8 cellular contexts compared by ENCODE assay signal in genomic region chr3:25783661-25784512, GRCh38. TPM values are rescaled to one million over a fixed set of nuclear protein-coding genes. Genes with fewer than 3 reads are reported as not detected.
DNase-seq lines count a peak whose midpoint lies in the region; TF ChIP-seq lines count a peak whose summit lies in the region.

No MANE protein-coding gene starts in this region.

- peaks cover 0 to 3% of the 10 kb centered on the region in 2 donors for H3K4me1 ChIP-seq in neuronal stem cell (ENCODE audit: control insufficient read depth in 2 of 2, insufficient read depth in 1 of 2, low read depth in 1 of 2, low read length in 2 of 2)

- DNase-seq in stimulated activated CD4-positive, alpha-beta T cell treated with anti-CD3 and anti-CD28 coated beads, TNF-alpha, amount 100 ng/mL, for 48 hours (ENCODE audit: low read depth in 3 of 3): peak in 2 of 3 donors; percentile 10 to 35
- no peak for DNase-seq in stimulated activated CD4-positive, alpha-beta T cell treated with anti-CD3 and anti-CD28 coated beads, Interleukin-2, amount 100 ng/mL, for 24 hours
- peak; percentile 7 for DNase-seq in HFFc6
- peak; percentile 91 for DNase-seq in MV-4-11 (lab: John Stamatoyannopoulos, UW)
- peak; percentile 29 to 53 for DNase-seq in foreskin fibroblast
- DNase-seq in neuronal stem cell (ENCODE audit: low spot score): peak; percentile 63
- no peak for DNase-seq in islet precursor cell

- H3K36me3 ChIP-seq in neuronal stem cell (replicated peaks in 1 of 2; ENCODE audit: control insufficient read depth in 2 of 2, insufficient read depth in 2 of 2, low read length in 2 of 2): no peaks in the 10 kb centered on the region

- no peak overlapping the region for H4K91ac ChIP-seq in neuronal stem cell (ENCODE audit: low read depth, low read length, poor library complexity)

- no peaks in the 10 kb centered on the region for H3K27me3 ChIP-seq in neuronal stem cell (ENCODE audit: control insufficient read depth in 3 of 3, insufficient read depth in 3 of 3, low read depth in 1 of 3, low read length in 3 of 3)

- no peaks in the 10 kb centered on the region for H3K36me3 Mint-ChIP-seq in HFFc6 (ENCODE audit: low read depth)

- H3K4me2 ChIP-seq in neuronal stem cell (ENCODE audit: insufficient read depth, low read length, poor library complexity, severe bottlenecking): peak overlapping the region; percentile 48

- H2BK12ac ChIP-seq in neuronal stem cell (ENCODE audit: low read length): peak overlapping the region; percentile 92

- peak overlapping the region; percentile 96 for H2AFZ ChIP-seq in neuronal stem cell (ENCODE audit: low read length)

- no peaks in the 10 kb centered on the region for H3K27me3 Mint-ChIP-seq in HFFc6 (ENCODE audit: insufficient read depth)

- peak overlapping the region; percentile 74 for H3K27ac Mint-ChIP-seq in HFFc6

- no peak overlapping the region for H3K14ac ChIP-seq in neuronal stem cell (ENCODE audit: low read length)

- no peak overlapping the region for H3K4ac ChIP-seq in neuronal stem cell (ENCODE audit: low read length)

- no peaks in the 10 kb centered on the region for H3K79me1 ChIP-seq in neuronal stem cell (ENCODE audit: low read depth, low read length)

- H3K18ac ChIP-seq in neuronal stem cell (ENCODE audit: low read length): peak overlapping the region; percentile 100

- H3K23ac ChIP-seq in neuronal stem cell (ENCODE audit: low read depth, low read length, poor library complexity): no peak overlapping the region

- peaks cover 40% of the 10 kb centered on the region for H3K4me1 Mint-ChIP-seq in HFFc6 (ENCODE audit: low read depth)

- no peak overlapping the region for H3K27ac ChIP-seq in neuronal stem cell (replicated peaks; ENCODE audit: low read length)

- H3K9me3 Mint-ChIP-seq in HFFc6: no peaks in the 10 kb centered on the region

- peak overlapping the region; percentile 70 for H3K4me3 ChIP-seq in WI38 (ENCODE audit: low read depth, low read length)
- H3K4me3 ChIP-seq in foreskin fibroblast (ENCODE audit: low read depth in 1 of 2, low read length in 2 of 2): peak overlapping the region; percentile 77 to 83
- peak overlapping the region; percentile 66 to 86 for H3K4me3 ChIP-seq in neuronal stem cell (ENCODE audit: low read length in 2 of 2)

- TF ChIP-seq CTCF in HFFc6 (IDR thresholded peaks at IDR 0.05) (0 out of 2 replicates have a peak, but pooled peaks have one; percentile 20), WI38 (IDR thresholded peaks at IDR 0.05; ENCODE audit: low read depth, low read length) (no peak), foreskin fibroblast (IDR thresholded peaks at IDR 0.05; ENCODE audit: low read depth, low read length) (no peak)

- H3K9ac ChIP-seq in neuronal stem cell (ENCODE audit: low read depth, low read length, poor library complexity): peak overlapping the region; percentile 56

- WGBS in neuronal stem cell (ENCODE audit: extremely low coverage in 2 of 2, insufficient read length in 2 of 2, insufficient replicate concordance in 1 of 2), 2 donors: no CpG with 5 or more reads among the region's 34 CpGs

- no peak overlapping the region for H2AK5ac ChIP-seq in neuronal stem cell (ENCODE audit: low read depth, low read length)

- H4K8ac ChIP-seq in neuronal stem cell (ENCODE audit: low read depth, low read length): no peak overlapping the region

- no peak overlapping the region for H2BK15ac ChIP-seq in neuronal stem cell (ENCODE audit: low read length)

- no peaks in the 10 kb centered on the region for H3K9me3 ChIP-seq in neuronal stem cell (replicated peaks in 1 of 2; ENCODE audit: control insufficient read depth in 2 of 2, insufficient read depth in 1 of 2, low read depth in 1 of 2, low read length in 2 of 2)

- no peak overlapping the region for H2BK5ac ChIP-seq in neuronal stem cell (ENCODE audit: low read length)

- H2BK120ac ChIP-seq in neuronal stem cell (ENCODE audit: low read depth, low read length): no peak overlapping the region

- H3K4me3 Mint-ChIP-seq in HFFc6: peak overlapping the region; percentile 87

RNA-seq across cellular contexts. Expression of gene NGLY1, which starts 0.6 kb away (rescaled TPM):
- total RNA-seq in HFFc6 (2021; fragmentation: NEBNext Ultra II Directional; extraction: Animal tissue kit (Norgen Biotek cat#: 25700)): 10 to 100 TPM; 21.7 to 27.6 (median 24.3) TPM
- polyA plus RNA-seq in neuronal stem cell (2013, experiment 1 of 2): 11.5 TPM
- 10.1 TPM for polyA plus RNA-seq in neuronal stem cell (2013, experiment 2 of 2)

RNA-seq across cellular contexts. Expression of gene OXSM, which starts 6.0 kb away (rescaled TPM):
- total RNA-seq in HFFc6 (2021; fragmentation: NEBNext Ultra II Directional; extraction: Animal tissue kit (Norgen Biotek cat#: 25700)): 10 to 100 TPM in 2 of 6 experiments, 1 to 10 TPM in 4; 6.5 to 12.2 (median 7.8) TPM
- polyA plus RNA-seq in neuronal stem cell (2013, experiment 1 of 2): 2.2 TPM
- polyA plus RNA-seq in neuronal stem cell (2013, experiment 2 of 2): 2.4 TPM

Comparison
In these comparisons a context has a peak if more than half of its experiments do, and no peak if none do; other contexts are left out.
1. DNase-seq: peak in stimulated activated CD4-positive, alpha-beta T cell treated with anti-CD3 and anti-CD28 coated beads, TNF-alpha, amount 100 ng/mL, for 48 hours (2 of 3), HFFc6 (single experiment), MV-4-11 (single experiment), foreskin fibroblast (2 of 2) and neuronal stem cell (single experiment); none in stimulated activated CD4-positive, alpha-beta T cell treated with anti-CD3 and anti-CD28 coated beads, Interleukin-2, amount 100 ng/mL, for 24 hours (0 of 2) and islet precursor cell (single experiment).
2. Peak in every context shown above with its lines, with median percentiles within 50 percentile points of each other: H3K4me3 ChIP-seq.